In genomic region chr19:1144741-1145140, GRCh38 we compare ENCODE assay signal across 19 cellular contexts. TPM values are rescaled to one million over a fixed set of nuclear protein-coding genes. Genes with fewer than 3 reads are reported as not detected.
DNase-seq lines count a peak whose midpoint lies in the region; ATAC-seq and TF ChIP-seq lines count a peak whose summit lies in the region.
"Had no signal": no experiment of that assay in that cellular context is flagged by ENCODE, and none has a peak within 500 bp of the region (broad histone marks: within the 10 kb centered on the region; RNA-seq: fewer than 3 reads in every experiment).

No MANE protein-coding gene starts in this region.

- H3K9me3 Mint-ChIP-seq in activated CD4-positive, alpha-beta T cell treated with anti-CD3 and anti-CD28 coated beads for 36 hours (ENCODE audit: low read depth) = peaks cover 4% of the 10 kb centered on the region
- peaks cover 0 to 13% (median 2%) of the 10 kb centered on the region in 7 donors for H3K9me3 Mint-ChIP-seq in CD14-positive monocyte
- peaks cover 8% of the 10 kb centered on the region for H3K9me3 Mint-ChIP-seq in glutamatergic neuron (ENCODE audit: unreplicated experiment)

- no peak for ATAC-seq in activated CD4-positive, alpha-beta T cell treated with anti-CD3 and anti-CD28 coated beads for 36 hours
- no peak for ATAC-seq in Right ventricle myocardium superior (ENCODE audit: poor library complexity)

- intact Hi-C loops in activated CD4-positive, alpha-beta T cell treated with anti-CD3 and anti-CD28 coated beads for 36 hours (cut with DNase I, micrococcal nuclease) = no loop called here
- intact Hi-C loops in CD14-positive monocyte (cut with micrococcal nuclease) = no loop called here
- intact Hi-C loops in Right ventricle myocardium superior (cut with DNase I) = no loop called here

- H3K36me3 Mint-ChIP-seq in activated CD4-positive, alpha-beta T cell treated with anti-CD3 and anti-CD28 coated beads for 36 hours (ENCODE audit: low read depth) = peaks cover 35% of the 10 kb centered on the region
- H3K36me3 Mint-ChIP-seq in CD14-positive monocyte (peaks cover 54 to 75% of the 10 kb centered on the region in 2 donors), glutamatergic neuron (ENCODE audit: unreplicated experiment) (peaks cover 16% of the 10 kb centered on the region)

- CTCF ChIA-PET in activated CD4-positive, alpha-beta T cell treated with anti-CD3 and anti-CD28 coated beads for 36 hours (lab: Charles Lee) = no interaction called here
- CTCF ChIA-PET in RWPE1 (lab: Yijun Ruan, JAX) = no interaction called here

- H3K27ac Mint-ChIP-seq in activated CD4-positive, alpha-beta T cell treated with anti-CD3 and anti-CD28 coated beads for 36 hours = peak overlapping the region; percentile 3
- H3K27ac Mint-ChIP-seq in CD14-positive monocyte = peak overlapping the region in 5 of 7 donors; percentile 4 to 68 (median 59)
- peak overlapping the region; percentile 31 for H3K27ac Mint-ChIP-seq in glutamatergic neuron (ENCODE audit: unreplicated experiment)

- H3K4me3 Mint-ChIP-seq in activated CD4-positive, alpha-beta T cell treated with anti-CD3 and anti-CD28 coated beads for 36 hours = no peak overlapping the region
- H3K4me3 Mint-ChIP-seq in CD14-positive monocyte (no peak overlapping the region), glutamatergic neuron (ENCODE audit: unreplicated experiment) (peak overlapping the region; percentile 34)

- H3K27me3 Mint-ChIP-seq in activated CD4-positive, alpha-beta T cell treated with anti-CD3 and anti-CD28 coated beads for 36 hours = no peaks in the 10 kb centered on the region
- peaks cover 0 to 3% (median 3%) of the 10 kb centered on the region in 3 donors for H3K27me3 Mint-ChIP-seq in CD14-positive monocyte (ENCODE audit: low read depth in 3 of 3)
- H3K27me3 Mint-ChIP-seq in glutamatergic neuron (ENCODE audit: unreplicated experiment) = peaks cover 17% of the 10 kb centered on the region

- peak overlapping the region; percentile 32 for H3K27ac ChIP-seq in RWPE1
- H3K27ac ChIP-seq: neutrophil, Peyer's patch, psoas muscle, suprapubic skin had no signal

- peaks cover 2% of the 10 kb centered on the region for H3K4me1 Mint-ChIP-seq in activated CD4-positive, alpha-beta T cell treated with anti-CD3 and anti-CD28 coated beads for 36 hours
- H3K4me1 Mint-ChIP-seq in CD14-positive monocyte (peaks cover 10% of the 10 kb centered on the region), glutamatergic neuron (ENCODE audit: low read depth, unreplicated experiment) (peaks cover 8% of the 10 kb centered on the region)

- no peak for DNase-seq in activated CD4-positive, alpha-beta T cell treated with anti-CD3 and anti-CD28 coated beads for 36 hours
- no peak for DNase-seq in activated CD4-positive, alpha-beta T cell treated with anti-CD3 and anti-CD28 coated beads for 48 hours
- DNase-seq in CD14-positive monocyte (ENCODE audit: low spot score) = no peak
- no peak for DNase-seq in RWPE1 (ENCODE audit: low spot score)
- no peak for DNase-seq in glutamatergic neuron
- no peak for DNase-seq in Right ventricle myocardium superior
- DNase-seq in NCI-H1092 (lab: John Stamatoyannopoulos, UW) = no peak
- no peak for DNase-seq in RPMI8226
- DNase-seq: activated CD4-positive, alpha-beta T cell treated with anti-CD3 and anti-CD28 coated beads, Interleukin-2, amount 50 U/mL, for 4 hours; DMS53; GDM1; MV-4-11; NCI-H1694; NCI-H2171; NCI-H526; Peyer's patch had no signal

- no peak for TF ChIP-seq CTCF in CD14-positive monocyte (IDR thresholded peaks at IDR 0.05)
- no peak for TF ChIP-seq CTCF in RWPE1 (conservative IDR thresholded peaks at IDR 0.05; ENCODE audit: low read depth)
- no peak for TF ChIP-seq CTCF in glutamatergic neuron (IDR thresholded peaks at IDR 0.05; ENCODE audit: partially characterized antibody, unreplicated experiment)

- POLR2A ChIA-PET in activated CD4-positive, alpha-beta T cell treated with anti-CD3 and anti-CD28 coated beads for 36 hours (lab: Charles Lee) = no interaction called here
- POLR2A ChIA-PET in RWPE1 (lab: Yijun Ruan, JAX; ENCODE audit: low non-redundant PET) = no interaction called here

RNA-seq across cellular contexts. Expression of gene SBNO2, which starts 29.3 kb away (rescaled TPM):
- 100 to 1,000 TPM; 108 to 113 TPM for total RNA-seq in activated CD4-positive, alpha-beta T cell treated with anti-CD3 and anti-CD28 coated beads for 36 hours
- polyA plus RNA-seq in CD14-positive monocyte = 1 to 10 TPM in 1 of 2 donors, under 1 TPM in 1; 0.71 to 2.6 TPM
- total RNA-seq in glutamatergic neuron (ENCODE audit: unreplicated experiment) (65.5 TPM), Right ventricle myocardium superior (15.1 TPM)

RNA-seq across cellular contexts. Expression of gene GPX4, which starts 40.9 kb away (rescaled TPM):
- total RNA-seq in activated CD4-positive, alpha-beta T cell treated with anti-CD3 and anti-CD28 coated beads for 36 hours = 100 to 1,000 TPM; 192 to 218 TPM
- 100 to 1,000 TPM; 459 to 508 TPM for polyA plus RNA-seq in CD14-positive monocyte
- total RNA-seq in glutamatergic neuron (ENCODE audit: unreplicated experiment) = 210 TPM
- total RNA-seq in Right ventricle myocardium superior = 345 TPM

RNA-seq across cellular contexts. Expression of gene POLR2E, which starts 49.6 kb away (rescaled TPM):
- 100 to 1,000 TPM; 171 to 229 TPM for total RNA-seq in activated CD4-positive, alpha-beta T cell treated with anti-CD3 and anti-CD28 coated beads for 36 hours
- 100 to 1,000 TPM; 195 to 222 TPM for polyA plus RNA-seq in CD14-positive monocyte
- 140 TPM for total RNA-seq in glutamatergic neuron (ENCODE audit: unreplicated experiment)
- total RNA-seq in Right ventricle myocardium superior = 146 TPM

Comparison
In these comparisons a context has a peak if more than half of its experiments do, and no peak if none do; other contexts are left out.
1. H3K27ac Mint-ChIP-seq: peak in every context shown above with its lines; median percentile 59 in CD14-positive monocyte; 31 in glutamatergic neuron; 3 in activated CD4-positive, alpha-beta T cell treated with anti-CD3 and anti-CD28 coated beads for 36 hours.